8 cellular contexts compared by ENCODE assay signal in genomic region chr20:50563133-50563944, GRCh38. TPM values are rescaled to one million over a fixed set of nuclear protein-coding genes. Genes with fewer than 3 reads are reported as not detected.
DNase-seq lines count a peak whose midpoint lies in the region; ATAC-seq and TF ChIP-seq lines count a peak whose summit lies in the region.

No MANE protein-coding gene starts in this region.

- peak; percentile 21 for ATAC-seq in activated CD4-positive, alpha-beta T cell treated with anti-CD3 and anti-CD28 coated beads for 36 hours
- no peak for ATAC-seq in activated naive CD8-positive, alpha-beta T cell treated with anti-CD3 and anti-CD28 coated beads, Interleukin-2, amount 10 ng/mL, durations not matched to agents 7 days and 5 days (ENCODE audit: low read depth)
- ATAC-seq in GM21367 (IDR thresholded peaks at IDR 0.05; ENCODE audit: unreplicated experiment): no peak
- ATAC-seq in GM18868 (IDR thresholded peaks at IDR 0.05; ENCODE audit: unreplicated experiment): no peak

- no peaks in the 10 kb centered on the region for H3K27me3 Mint-ChIP-seq in activated CD4-positive, alpha-beta T cell treated with anti-CD3 and anti-CD28 coated beads for 36 hours
- H3K27me3 Mint-ChIP-seq in activated CD4-positive, alpha-beta T cell treated with anti-CD3 and anti-CD28 coated beads, Interleukin-2, amount 10 ng/mL, durations not matched to agents 7 days and 5 days: no peaks in the 10 kb centered on the region
- H3K27me3 Mint-ChIP-seq in activated naive CD8-positive, alpha-beta T cell treated with anti-CD3 and anti-CD28 coated beads, Interleukin-2, amount 10 ng/mL, durations not matched to agents 7 days and 5 days: no peaks in the 10 kb centered on the region
- H3K27me3 Mint-ChIP-seq in osteocyte (ENCODE audit: unreplicated experiment): no peaks in the 10 kb centered on the region

- no peak for TF ChIP-seq CTCF in osteocyte (IDR thresholded peaks at IDR 0.05)

- POLR2A ChIA-PET in activated CD4-positive, alpha-beta T cell treated with anti-CD3 and anti-CD28 coated beads for 36 hours (lab: Charles Lee): interaction anchor here (0.5 to 2.6 kb wide), 4 partner anchors 12 to 213 kb away, joined by 3 to 29 read pairs (median 5); no protein-coding TSS in a partner anchor
- POLR2A ChIA-PET in activated CD4-positive, alpha-beta T cell treated with anti-CD3 and anti-CD28 coated beads, Interleukin-2, amount 10 ng/mL, durations not matched to agents 7 days and 5 days (lab: Charles Lee): no interaction called here
- POLR2A ChIA-PET in activated naive CD8-positive, alpha-beta T cell treated with anti-CD3 and anti-CD28 coated beads, Interleukin-2, amount 10 ng/mL, durations not matched to agents 7 days and 5 days (lab: Charles Lee): interaction anchor here (0.5 kb wide), 1 partner anchor 487 kb away, joined by 4 read pairs; no protein-coding TSS in a partner anchor

- H3K4me1 Mint-ChIP-seq in activated CD4-positive, alpha-beta T cell treated with anti-CD3 and anti-CD28 coated beads for 36 hours: peaks cover 89% of the 10 kb centered on the region
- H3K4me1 Mint-ChIP-seq in activated CD4-positive, alpha-beta T cell treated with anti-CD3 and anti-CD28 coated beads, Interleukin-2, amount 10 ng/mL, durations not matched to agents 7 days and 5 days: peaks cover 61% of the 10 kb centered on the region
- peaks cover 32% of the 10 kb centered on the region for H3K4me1 Mint-ChIP-seq in activated naive CD8-positive, alpha-beta T cell treated with anti-CD3 and anti-CD28 coated beads, Interleukin-2, amount 10 ng/mL, durations not matched to agents 7 days and 5 days
- H3K4me1 Mint-ChIP-seq in osteocyte (ENCODE audit: unreplicated experiment): peaks cover 37% of the 10 kb centered on the region

- H3K4me3 Mint-ChIP-seq in activated CD4-positive, alpha-beta T cell treated with anti-CD3 and anti-CD28 coated beads for 36 hours: no peak overlapping the region
- H3K4me3 Mint-ChIP-seq in activated CD4-positive, alpha-beta T cell treated with anti-CD3 and anti-CD28 coated beads, Interleukin-2, amount 10 ng/mL, durations not matched to agents 7 days and 5 days: no peak overlapping the region
- no peak overlapping the region for H3K4me3 Mint-ChIP-seq in activated naive CD8-positive, alpha-beta T cell treated with anti-CD3 and anti-CD28 coated beads, Interleukin-2, amount 10 ng/mL, durations not matched to agents 7 days and 5 days
- H3K4me3 Mint-ChIP-seq in osteocyte (ENCODE audit: unreplicated experiment): no peak overlapping the region

- no peaks in the 10 kb centered on the region for H3K9me3 Mint-ChIP-seq in activated CD4-positive, alpha-beta T cell treated with anti-CD3 and anti-CD28 coated beads for 36 hours (ENCODE audit: low read depth)
- H3K9me3 Mint-ChIP-seq in activated CD4-positive, alpha-beta T cell treated with anti-CD3 and anti-CD28 coated beads, Interleukin-2, amount 10 ng/mL, durations not matched to agents 7 days and 5 days: no peaks in the 10 kb centered on the region
- H3K9me3 Mint-ChIP-seq in activated naive CD8-positive, alpha-beta T cell treated with anti-CD3 and anti-CD28 coated beads, Interleukin-2, amount 10 ng/mL, durations not matched to agents 7 days and 5 days: no peaks in the 10 kb centered on the region
- H3K9me3 Mint-ChIP-seq in osteocyte (ENCODE audit: unreplicated experiment): peaks cover 6% of the 10 kb centered on the region

- no peak for DNase-seq in activated CD4-positive, alpha-beta T cell treated with anti-CD3 and anti-CD28 coated beads for 36 hours
- DNase-seq in activated CD4-positive, alpha-beta T cell treated with anti-CD3 and anti-CD28 coated beads, Interleukin-2, amount 10 ng/mL, durations not matched to agents 7 days and 5 days: no peak
- DNase-seq in NCI-H2029 (lab: John Stamatoyannopoulos, UW): peak; percentile 96
- DNase-seq in activated naive CD8-positive, alpha-beta T cell treated with anti-CD3 and anti-CD28 coated beads, Interleukin-2, amount 10 ng/mL, durations not matched to agents 7 days and 5 days: no peak
- no peak for DNase-seq in osteocyte (ENCODE audit: extremely low spot score, unreplicated experiment)
- DNase-seq in stimulated activated CD4-positive, alpha-beta T cell treated with anti-CD3 and anti-CD28 coated beads, Interleukin-2, amount 100 ng/mL, for 48 hours: no peak

- H3K36me3 Mint-ChIP-seq in activated CD4-positive, alpha-beta T cell treated with anti-CD3 and anti-CD28 coated beads for 36 hours (ENCODE audit: low read depth): peaks cover 78% of the 10 kb centered on the region
- H3K36me3 Mint-ChIP-seq in activated CD4-positive, alpha-beta T cell treated with anti-CD3 and anti-CD28 coated beads, Interleukin-2, amount 10 ng/mL, durations not matched to agents 7 days and 5 days (ENCODE audit: low read depth): peaks cover 69% of the 10 kb centered on the region
- peaks cover 36% of the 10 kb centered on the region for H3K36me3 Mint-ChIP-seq in activated naive CD8-positive, alpha-beta T cell treated with anti-CD3 and anti-CD28 coated beads, Interleukin-2, amount 10 ng/mL, durations not matched to agents 7 days and 5 days
- H3K36me3 Mint-ChIP-seq in osteocyte (ENCODE audit: unreplicated experiment): peaks cover 22% of the 10 kb centered on the region

- peak overlapping the region; percentile 87 for H3K27ac Mint-ChIP-seq in activated CD4-positive, alpha-beta T cell treated with anti-CD3 and anti-CD28 coated beads for 36 hours
- H3K27ac Mint-ChIP-seq in activated CD4-positive, alpha-beta T cell treated with anti-CD3 and anti-CD28 coated beads, Interleukin-2, amount 10 ng/mL, durations not matched to agents 7 days and 5 days: no peak overlapping the region
- H3K27ac Mint-ChIP-seq in activated naive CD8-positive, alpha-beta T cell treated with anti-CD3 and anti-CD28 coated beads, Interleukin-2, amount 10 ng/mL, durations not matched to agents 7 days and 5 days: peak overlapping the region; percentile 10
- peak overlapping the region; percentile 76 for H3K27ac Mint-ChIP-seq in osteocyte (ENCODE audit: unreplicated experiment)

- intact Hi-C loops in activated CD4-positive, alpha-beta T cell treated with anti-CD3 and anti-CD28 coated beads for 36 hours (cut with DNase I, micrococcal nuclease): loop anchor here in 1 of 2 experiments (5.0 to 10.0 kb wide), 3 partner anchors 371 to 759 kb away; partner anchors contain the start of genes CEBPB and UBE2V1

- CTCF ChIA-PET in activated CD4-positive, alpha-beta T cell treated with anti-CD3 and anti-CD28 coated beads for 36 hours (lab: Charles Lee): interaction anchor here (0.9 to 3.1 kb wide), 6 partner anchors 15 to 375 kb away, joined by 3 to 25 read pairs (median 4); partner anchors contain the start of gene PTPN1
- CTCF ChIA-PET in activated CD4-positive, alpha-beta T cell treated with anti-CD3 and anti-CD28 coated beads, Interleukin-2, amount 10 ng/mL, durations not matched to agents 7 days and 5 days (lab: Charles Lee): interaction anchor here (0.8 to 2.2 kb wide), 5 partner anchors 10 to 33 kb away, joined by 3 to 7 read pairs (median 5); no protein-coding TSS in a partner anchor

RNA-seq across cellular contexts. Expression of gene PTPN1, which starts 53.2 kb away (rescaled TPM):
- total RNA-seq in activated CD4-positive, alpha-beta T cell treated with anti-CD3 and anti-CD28 coated beads for 36 hours: 10 to 100 TPM; 79.0 to 92.8 TPM
- total RNA-seq in activated CD4-positive, alpha-beta T cell treated with anti-CD3 and anti-CD28 coated beads, Interleukin-2, amount 10 ng/mL, durations not matched to agents 7 days and 5 days: 10 to 100 TPM; 66.4 to 75.3 TPM
- total RNA-seq in activated naive CD8-positive, alpha-beta T cell treated with anti-CD3 and anti-CD28 coated beads, Interleukin-2, amount 10 ng/mL, durations not matched to agents 7 days and 5 days: 10 to 100 TPM; 65.9 to 67.3 TPM
- total RNA-seq in osteocyte: 28.7 and 29.1 TPM in 2 replicates
